ENCODE assay signal across 9 cellular contexts in genomic region chr5:141811287-141812155, GRCh38.
DNase-seq lines count a peak whose midpoint lies in the region; ATAC-seq and TF ChIP-seq lines count a peak whose summit lies in the region.
"Had no signal": no experiment of that assay in that cellular context is flagged by ENCODE, and none has a peak within 500 bp of the region (broad histone marks: within the 10 kb centered on the region; RNA-seq: fewer than 3 reads in every experiment).

No MANE protein-coding gene starts in this region.

- peak in 3 of 5 donors; percentile 2 to 12 (median 6) for DNase-seq in CD8-positive, alpha-beta memory T cell
- DNase-seq in NCI-H1092 treated with DMSO at 0.1 percent for 48 hours (lab: John Stamatoyannopoulos, UW) (peak; percentile 69), glutamatergic neuron (peak; percentile 70), SW 1271 (lab: John Stamatoyannopoulos, UW) (no peak), gastrocnemius medialis (no peak)
- peak; percentile 31 to 41 for DNase-seq in activated T-cell treated with anti-CD3 and anti-CD28 coated beads, Interleukin-2, amount 50 U/mL, for 72 hours
- DNase-seq in stimulated activated CD4-positive, alpha-beta T cell treated with anti-CD3 and anti-CD28 coated beads, Interleukin-1b, Interleukin-23, amount 100 ng/mL, for 48 hours: peak; percentile 31

- TF ChIP-seq CTCF in glutamatergic neuron (IDR thresholded peaks at IDR 0.05; ENCODE audit: partially characterized antibody, unreplicated experiment) (peak; percentile 79), gastrocnemius medialis (IDR thresholded peaks at IDR 0.05 in 4 of 5, conservative IDR thresholded peaks at IDR 0.05 in 1 of 5) (peak in 2 of 5 experiments; percentile 22 to 51)

- no peak overlapping the region for H3K4me3 ChIP-seq in CD8-positive, alpha-beta memory T cell (ENCODE audit: low read length)
- H3K4me3 ChIP-seq in gastrocnemius medialis: no peak overlapping the region
- H3K4me3 ChIP-seq: ovary had no signal

- H3K4me1 ChIP-seq in CD8-positive, alpha-beta memory T cell (ENCODE audit: insufficient read depth, low read length): no peaks in the 10 kb centered on the region
- H3K4me1 ChIP-seq in gastrocnemius medialis: peaks cover under 1 to 4% of the 10 kb centered on the region in 2 donors

- intact Hi-C loops in gastrocnemius medialis (cut with DNase I; ENCODE audit: low total_unique reads): no loop called here

- no peak overlapping the region for H3K4me3 Mint-ChIP-seq in CD8-positive, alpha-beta memory T cell
- H3K4me3 Mint-ChIP-seq in activated T-cell treated with anti-CD3 and anti-CD28 coated beads, Interleukin-2, amount 50 U/mL, for 72 hours: no peak overlapping the region
- peak overlapping the region; percentile 73 for H3K4me3 Mint-ChIP-seq in glutamatergic neuron (ENCODE audit: unreplicated experiment)

- H3K36me3 ChIP-seq in CD8-positive, alpha-beta memory T cell (ENCODE audit: insufficient read depth, low read length): no peaks in the 10 kb centered on the region
- H3K36me3 ChIP-seq in gastrocnemius medialis: no peaks in the 10 kb centered on the region
- H3K36me3 ChIP-seq: ovary had no signal

- H3K36me3 Mint-ChIP-seq in CD8-positive, alpha-beta memory T cell: no peaks in the 10 kb centered on the region
- no peaks in the 10 kb centered on the region for H3K36me3 Mint-ChIP-seq in activated T-cell treated with anti-CD3 and anti-CD28 coated beads, Interleukin-2, amount 50 U/mL, for 72 hours (ENCODE audit: insufficient read depth in 2 of 2)
- no peaks in the 10 kb centered on the region for H3K36me3 Mint-ChIP-seq in glutamatergic neuron (ENCODE audit: unreplicated experiment)

- POLR2A ChIA-PET in CD8-positive, alpha-beta memory T cell (lab: Charles Lee): no interaction called here

- H3K27me3 ChIP-seq in CD8-positive, alpha-beta memory T cell (ENCODE audit: insufficient read depth, low read length, poor library complexity, severe bottlenecking): peaks cover 17% of the 10 kb centered on the region
- peaks cover 18 to 30% (median 21%) of the 10 kb centered on the region in 3 donors for H3K27me3 ChIP-seq in gastrocnemius medialis
- H3K27me3 ChIP-seq: ovary had no signal

- no peaks in the 10 kb centered on the region for H3K9me3 Mint-ChIP-seq in CD8-positive, alpha-beta memory T cell
- H3K9me3 Mint-ChIP-seq in activated T-cell treated with anti-CD3 and anti-CD28 coated beads, Interleukin-2, amount 50 U/mL, for 72 hours: no peaks in the 10 kb centered on the region
- peaks cover 4% of the 10 kb centered on the region for H3K9me3 Mint-ChIP-seq in glutamatergic neuron (ENCODE audit: unreplicated experiment)

- CTCF ChIA-PET in CD8-positive, alpha-beta memory T cell (lab: Charles Lee): interaction anchor here (0.7 to 5.5 kb wide), 13 partner anchors 8 to 142 kb away, joined by 3 to 30 read pairs (median 4); partner anchors contain the start of gene PCDH1

- ATAC-seq in GM19395 (IDR thresholded peaks at IDR 0.05; ENCODE audit: unreplicated experiment): peak; percentile 79
- peak; percentile 52 to 65 for ATAC-seq in activated T-cell treated with anti-CD3 and anti-CD28 coated beads, Interleukin-2, amount 50 U/mL, for 72 hours (replicated peaks in 1 of 2)
- ATAC-seq in gastrocnemius medialis: no peak

- H3K4me1 Mint-ChIP-seq in CD8-positive, alpha-beta memory T cell: no peaks in the 10 kb centered on the region
- H3K4me1 Mint-ChIP-seq in activated T-cell treated with anti-CD3 and anti-CD28 coated beads, Interleukin-2, amount 50 U/mL, for 72 hours (ENCODE audit: low read depth): no peaks in the 10 kb centered on the region
- H3K4me1 Mint-ChIP-seq in glutamatergic neuron (ENCODE audit: low read depth, unreplicated experiment): peaks cover 11% of the 10 kb centered on the region

- no peak for TF ChIP-seq POLR2A in gastrocnemius medialis (IDR thresholded peaks at IDR 0.05)

- H3K27me3 Mint-ChIP-seq in CD8-positive, alpha-beta memory T cell: peaks cover 25 to 76% of the 10 kb centered on the region in 2 donors
- H3K27me3 Mint-ChIP-seq in activated T-cell treated with anti-CD3 and anti-CD28 coated beads, Interleukin-2, amount 50 U/mL, for 72 hours (ENCODE audit: low read depth): peaks cover 58% of the 10 kb centered on the region
- H3K27me3 Mint-ChIP-seq in glutamatergic neuron (ENCODE audit: unreplicated experiment): peaks cover 2% of the 10 kb centered on the region

- no peaks in the 10 kb centered on the region for H3K9me3 ChIP-seq in CD8-positive, alpha-beta memory T cell (ENCODE audit: low read length)
- H3K9me3 ChIP-seq in gastrocnemius medialis: no peaks in the 10 kb centered on the region
- H3K9me3 ChIP-seq: ovary had no signal

- in situ Hi-C loops in gastrocnemius medialis (cut with MboI; ENCODE audit: low sequenced_read_pairs in 4 of 4): no loop called here

- no peak overlapping the region for H3K27ac ChIP-seq in CD8-positive, alpha-beta memory T cell (ENCODE audit: low read depth, low read length)
- no peak overlapping the region for H3K27ac ChIP-seq in gastrocnemius medialis
- H3K27ac ChIP-seq: ovary had no signal

- H3K27ac Mint-ChIP-seq in CD8-positive, alpha-beta memory T cell: no peak overlapping the region
- no peak overlapping the region for H3K27ac Mint-ChIP-seq in activated T-cell treated with anti-CD3 and anti-CD28 coated beads, Interleukin-2, amount 50 U/mL, for 72 hours
- H3K27ac Mint-ChIP-seq in glutamatergic neuron (ENCODE audit: unreplicated experiment): peak overlapping the region; percentile 38

Comparison
In these comparisons a context has a peak if more than half of its experiments do, and no peak if none do; other contexts are left out.
1. DNase-seq: peak in CD8-positive, alpha-beta memory T cell (3 of 5), NCI-H1092 treated with DMSO at 0.1 percent for 48 hours (single experiment), activated T-cell treated with anti-CD3 and anti-CD28 coated beads, Interleukin-2, amount 50 U/mL, for 72 hours (2 of 2), glutamatergic neuron (single experiment) and stimulated activated CD4-positive, alpha-beta T cell treated with anti-CD3 and anti-CD28 coated beads, Interleukin-1b, Interleukin-23, amount 100 ng/mL, for 48 hours (single experiment); none in SW 1271 (0 of 2) and gastrocnemius medialis (0 of 2).
2. ATAC-seq: peak in GM19395 (single experiment) and activated T-cell treated with anti-CD3 and anti-CD28 coated beads, Interleukin-2, amount 50 U/mL, for 72 hours (2 of 2); none in gastrocnemius medialis (0 of 2).